Comparison of ENCODE assay signal across 12 cellular contexts in genomic region chr3:124814620-124815421, GRCh38.
DNase-seq lines count a peak whose midpoint lies in the region; ATAC-seq and TF ChIP-seq lines count a peak whose summit lies in the region.
"Had no signal": no experiment of that assay in that cellular context is flagged by ENCODE, and none has a peak within 500 bp of the region (broad histone marks: within the 10 kb centered on the region; RNA-seq: fewer than 3 reads in every experiment).

No MANE protein-coding gene starts in this region.

- H3K9me3 ChIP-seq in ascending aorta (no peaks in the 10 kb centered on the region), trophoblast cell (ENCODE audit: insufficient read depth, low read depth, low read length) (no peaks in the 10 kb centered on the region)

- H4K8ac ChIP-seq in trophoblast cell (ENCODE audit: low read depth, low read length) = no peak overlapping the region

- H3K4ac ChIP-seq in trophoblast cell (ENCODE audit: low read depth, low read length) = no peak overlapping the region

- no peak overlapping the region for H3K14ac ChIP-seq in trophoblast cell (ENCODE audit: low read length)

- H2BK12ac ChIP-seq in trophoblast cell (ENCODE audit: low read length) = no peak overlapping the region

- no peak overlapping the region for H3K9ac ChIP-seq in trophoblast cell (ENCODE audit: low read length)

- no peak overlapping the region for H3K18ac ChIP-seq in trophoblast cell (ENCODE audit: low read length)

- intact Hi-C loops in ascending aorta (cut with DNase I) = loop anchor here (5.0 kb wide), 1 partner anchor 43 kb away; no protein-coding TSS in a partner anchor

- H3K36me3 ChIP-seq in ascending aorta (peaks cover 24 to 42% of the 10 kb centered on the region in 2 donors), trophoblast cell (ENCODE audit: control insufficient read depth in 1 of 2, insufficient read depth in 2 of 2, low read length in 2 of 2) (peaks cover 28 to 53% of the 10 kb centered on the region in 2 experiments)

- TF ChIP-seq CTCF in C4-2B (conservative IDR thresholded peaks at IDR 0.05) = no peak
- no peak for TF ChIP-seq CTCF in ascending aorta (IDR thresholded peaks at IDR 0.05)
- no peak for TF ChIP-seq CTCF in fibroblast of mammary gland (conservative IDR thresholded peaks at IDR 0.05; ENCODE audit: control insufficient read depth, insufficient read depth, low read depth, low read length)

- H4K12ac ChIP-seq in trophoblast cell (ENCODE audit: low read depth, low read length) = no peak overlapping the region

- no peak overlapping the region for H2AFZ ChIP-seq in trophoblast cell (ENCODE audit: insufficient read depth, low read length, poor library complexity)

- H3K79me2 ChIP-seq in trophoblast cell (ENCODE audit: control insufficient read depth, insufficient read depth, low read length, poor library complexity) = no peaks in the 10 kb centered on the region

- peak in 1 of 2 donors; percentile 68 for DNase-seq in ascending aorta (ENCODE audit: low spot score in 2 of 2)
- peak; percentile 67 for DNase-seq in fibroblast of mammary gland (ENCODE audit: low read depth)
- DNase-seq in trophoblast cell = peak; percentile 24 to 63
- no peak for DNase-seq in NCI-H1694 (lab: John Stamatoyannopoulos, UW)
- DNase-seq in occipital lobe (lab: John Stamatoyannopoulos, UW) = no peak
- DNase-seq: activated CD4-positive, alpha-beta memory T cell treated with anti-CD3 and anti-CD28 coated beads for 36 hours; GOT3; NCI-H345 had no signal

- no peaks in the 10 kb centered on the region for H3K27me3 ChIP-seq in ascending aorta
- no peaks in the 10 kb centered on the region for H3K27me3 ChIP-seq in trophoblast cell (ENCODE audit: insufficient read depth, low read length)

- H3K27ac ChIP-seq in C4-2B (peak overlapping the region; percentile 45), ascending aorta (peak overlapping the region; percentile 88 to 96), trophoblast cell (ENCODE audit: low read depth, low read length) (no peak overlapping the region)

- WGBS in trophoblast cell (ENCODE audit: extremely low coverage, insufficient coverage, insufficient read length) = no CpG with 5 or more reads among the region's 11 CpGs

- no peak overlapping the region for H2BK120ac ChIP-seq in trophoblast cell (ENCODE audit: insufficient read depth, low read length, poor library complexity)

- H3K4me3 ChIP-seq in ascending aorta = no peak overlapping the region
- H3K4me3 ChIP-seq in fibroblast of mammary gland (ENCODE audit: control insufficient read depth, low read depth, low read length) = no peak overlapping the region
- H3K4me3 ChIP-seq in trophoblast cell (ENCODE audit: low read depth, low read length) = no peak overlapping the region
- H3K4me3 ChIP-seq: smooth muscle cell had no signal

- ATAC-seq in GM18858 (IDR thresholded peaks at IDR 0.05; ENCODE audit: unreplicated experiment) = no peak
- no peak for ATAC-seq in HG03354 (IDR thresholded peaks at IDR 0.05; ENCODE audit: poor library complexity, severe bottlenecking, unreplicated experiment)

- no peak overlapping the region for H2AK5ac ChIP-seq in trophoblast cell (ENCODE audit: low read length)

- no peak overlapping the region for H4K91ac ChIP-seq in trophoblast cell (ENCODE audit: low read depth, low read length)

- H2BK5ac ChIP-seq in trophoblast cell (ENCODE audit: low read depth, low read length, poor library complexity) = no peak overlapping the region

- peaks cover 24 to 54% of the 10 kb centered on the region in 2 donors for H3K4me1 ChIP-seq in ascending aorta
- peaks cover 15 to 20% of the 10 kb centered on the region in 2 experiments for H3K4me1 ChIP-seq in trophoblast cell (ENCODE audit: control insufficient read depth in 1 of 2, insufficient read depth in 2 of 2, low read length in 2 of 2)

- H3K79me1 ChIP-seq in trophoblast cell (ENCODE audit: low read length) = peaks cover 2% of the 10 kb centered on the region

- H3K4me2 ChIP-seq in trophoblast cell (ENCODE audit: low read length) = no peak overlapping the region
- H3K4me2 ChIP-seq: smooth muscle cell had no signal

- no peak overlapping the region for H3K23ac ChIP-seq in trophoblast cell (ENCODE audit: low read length)

Comparison
In these comparisons a context has a peak if more than half of its experiments do, and no peak if none do; other contexts are left out.
1. DNase-seq: peak in fibroblast of mammary gland (single experiment) and trophoblast cell (2 of 2); none in NCI-H1694 (single experiment) and occipital lobe (single experiment).